10 cellular contexts compared by ENCODE assay signal in the genomic region with DNA sequence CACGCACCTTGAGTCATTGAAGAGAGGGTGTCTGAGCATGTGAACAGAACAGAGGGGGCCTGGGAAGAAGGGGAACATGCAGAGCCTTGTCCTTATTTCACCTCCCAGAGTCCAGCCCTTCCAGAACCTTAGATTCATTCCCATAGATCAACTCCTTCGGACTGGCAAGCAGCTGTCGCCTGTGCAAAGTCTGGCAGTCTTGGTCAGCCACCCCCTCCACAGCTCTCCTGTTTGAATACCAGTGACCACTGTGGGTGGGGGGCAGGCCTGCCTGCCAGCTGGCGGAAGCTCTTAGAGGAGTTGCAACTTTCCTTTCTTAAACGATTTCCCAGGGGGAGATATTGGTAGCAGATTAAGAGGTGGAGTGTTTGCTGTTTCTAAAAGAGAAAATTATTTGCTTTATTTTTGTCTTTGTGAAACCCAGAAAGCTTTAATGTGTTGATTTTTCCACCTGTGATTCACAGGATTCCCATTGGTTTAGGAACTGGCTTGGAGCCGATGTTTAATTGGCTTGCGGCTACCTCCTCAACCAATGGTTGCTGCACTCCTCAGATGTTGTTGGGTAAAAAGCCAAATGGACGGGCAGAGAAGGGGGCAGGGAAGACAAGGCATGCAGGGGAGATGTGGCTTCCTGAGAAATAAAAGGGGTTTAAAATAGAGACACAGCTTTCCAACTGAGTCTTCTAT.
DNase-seq lines count a peak whose midpoint lies in the region; ATAC-seq and TF ChIP-seq lines count a peak whose summit lies in the region.
"Had no signal": no experiment of that assay in that cellular context is flagged by ENCODE, and none has a peak within 500 bp of the region (broad histone marks: within the 10 kb centered on the region; RNA-seq: fewer than 3 reads in every experiment).

No MANE protein-coding gene starts in this region.

- H3K4me1 ChIP-seq in breast epithelium (no peaks in the 10 kb centered on the region), thoracic aorta (ENCODE audit: control insufficient read depth in 1 of 2, low read depth in 2 of 2) (no peaks in the 10 kb centered on the region)

- H3K27ac Mint-ChIP-seq in MCF 10A (ENCODE audit: low read depth, unreplicated experiment), result no peak overlapping the region
- no peak overlapping the region for H3K27ac Mint-ChIP-seq in T-helper 2 cell treated with Interferon-gamma antibody and Interleukin-4, amounts not matched to agents 5 μg/mL and 100 μg/mL, for 36 hours
- H3K27ac Mint-ChIP-seq in activated T-helper 2 cell treated with anti-CD3 and anti-CD28 coated beads, Interferon-gamma antibody, Interleukin-2, Interleukin-4, amounts not matched to agents 10 μg/mL and 5 μg/mL and 100 μg/mL, durations not matched to agents 14 hours and 24 hours and 36 hours, result no peak overlapping the region
- H3K27ac Mint-ChIP-seq: activated naive CD4-positive, alpha-beta T cell treated with anti-CD3 and anti-CD28 coated beads for 36 hours had no signal

- H3K4me3 Mint-ChIP-seq in MCF 10A (ENCODE audit: unreplicated experiment), result no peak overlapping the region
- H3K4me3 Mint-ChIP-seq in T-helper 2 cell treated with Interferon-gamma antibody and Interleukin-4, amounts not matched to agents 5 μg/mL and 100 μg/mL, for 36 hours, result no peak overlapping the region
- no peak overlapping the region for H3K4me3 Mint-ChIP-seq in activated T-helper 2 cell treated with anti-CD3 and anti-CD28 coated beads, Interferon-gamma antibody, Interleukin-2, Interleukin-4, amounts not matched to agents 10 μg/mL and 5 μg/mL and 100 μg/mL, durations not matched to agents 14 hours and 24 hours and 36 hours (ENCODE audit: low read depth)
- H3K4me3 Mint-ChIP-seq: activated naive CD4-positive, alpha-beta T cell treated with anti-CD3 and anti-CD28 coated beads for 36 hours had no signal

- DNase-seq in MCF 10A (ENCODE audit: unreplicated experiment) (peak; percentile 50), breast epithelium (ENCODE audit: low spot score in 2 of 2) (no peak), NCI-H774 (lab: John Stamatoyannopoulos, UW) (peak; percentile 28), fibroblast of the aortic adventitia (ENCODE audit: low read depth) (peak; percentile 36), thoracic aorta (ENCODE audit: low spot score) (no peak)
- DNase-seq in T-helper 2 cell treated with Interferon-gamma antibody and Interleukin-4, amounts not matched to agents 5 μg/mL and 100 μg/mL, for 36 hours (ENCODE audit: low spot score), result no peak
- no peak for DNase-seq in activated T-helper 2 cell treated with anti-CD3 and anti-CD28 coated beads, Interferon-gamma antibody, Interleukin-2, Interleukin-4, amounts not matched to agents 10 μg/mL and 5 μg/mL and 100 μg/mL, durations not matched to agents 14 hours and 24 hours and 36 hours (ENCODE audit: low spot score)
- DNase-seq: activated naive CD4-positive, alpha-beta T cell treated with anti-CD3 and anti-CD28 coated beads for 36 hours; kidney had no signal

- intact Hi-C loops in MCF 10A (cut with micrococcal nuclease) (no loop called here), breast epithelium (cut with DNase I; ENCODE audit: low total_unique reads) (no loop called here)
- intact Hi-C loops in activated T-helper 2 cell treated with anti-CD3 and anti-CD28 coated beads, Interferon-gamma antibody, Interleukin-2, Interleukin-4, amounts not matched to agents 10 μg/mL and 5 μg/mL and 100 μg/mL, durations not matched to agents 14 hours and 24 hours and 36 hours (cut with micrococcal nuclease), result no loop called here

- BruUV-seq in MCF 10A (replicated peaks; lab: Mats Ljungman, UMichigan), result no TSS peak

- peaks cover 47% of the 10 kb centered on the region for H3K27me3 Mint-ChIP-seq in MCF 10A (ENCODE audit: insufficient read depth, unreplicated experiment)
- peaks cover 9% of the 10 kb centered on the region for H3K27me3 Mint-ChIP-seq in T-helper 2 cell treated with Interferon-gamma antibody and Interleukin-4, amounts not matched to agents 5 μg/mL and 100 μg/mL, for 36 hours (ENCODE audit: low read depth)
- H3K27me3 Mint-ChIP-seq in activated T-helper 2 cell treated with anti-CD3 and anti-CD28 coated beads, Interferon-gamma antibody, Interleukin-2, Interleukin-4, amounts not matched to agents 10 μg/mL and 5 μg/mL and 100 μg/mL, durations not matched to agents 14 hours and 24 hours and 36 hours (ENCODE audit: low read depth), result peaks cover 14% of the 10 kb centered on the region

- H3K4me3 ChIP-seq in breast epithelium (no peak overlapping the region), fibroblast of the aortic adventitia (ENCODE audit: low read depth, low read length) (no peak overlapping the region), thoracic aorta (peak overlapping the region; percentile 21)

- ATAC-seq in thoracic aorta (ENCODE audit: insufficient number of reproducible peaks, low FRiP score, low read depth), result peak; percentile 65
- ATAC-seq in GM19455 (IDR thresholded peaks at IDR 0.05; ENCODE audit: unreplicated experiment), result no peak

- H3K27ac ChIP-seq in breast epithelium (no peak overlapping the region), thoracic aorta (no peak overlapping the region)

- no peak for TF ChIP-seq POLR2A in breast epithelium (IDR thresholded peaks at IDR 0.05)

- H3K27me3 ChIP-seq in breast epithelium, result peaks cover 0 to 61% of the 10 kb centered on the region in 2 donors
- H3K27me3 ChIP-seq in thoracic aorta (replicated peaks; ENCODE audit: insufficient read depth), result no peaks in the 10 kb centered on the region

- H3K9me3 Mint-ChIP-seq in MCF 10A (ENCODE audit: unreplicated experiment), result no peaks in the 10 kb centered on the region
- H3K9me3 Mint-ChIP-seq in T-helper 2 cell treated with Interferon-gamma antibody and Interleukin-4, amounts not matched to agents 5 μg/mL and 100 μg/mL, for 36 hours, result no peaks in the 10 kb centered on the region
- no peaks in the 10 kb centered on the region for H3K9me3 Mint-ChIP-seq in activated T-helper 2 cell treated with anti-CD3 and anti-CD28 coated beads, Interferon-gamma antibody, Interleukin-2, Interleukin-4, amounts not matched to agents 10 μg/mL and 5 μg/mL and 100 μg/mL, durations not matched to agents 14 hours and 24 hours and 36 hours
- H3K9me3 Mint-ChIP-seq: activated naive CD4-positive, alpha-beta T cell treated with anti-CD3 and anti-CD28 coated beads for 36 hours had no signal

- H3K36me3 Mint-ChIP-seq in MCF 10A (ENCODE audit: insufficient read depth, unreplicated experiment), result no peaks in the 10 kb centered on the region
- no peaks in the 10 kb centered on the region for H3K36me3 Mint-ChIP-seq in T-helper 2 cell treated with Interferon-gamma antibody and Interleukin-4, amounts not matched to agents 5 μg/mL and 100 μg/mL, for 36 hours (ENCODE audit: low read depth)
- no peaks in the 10 kb centered on the region for H3K36me3 Mint-ChIP-seq in activated T-helper 2 cell treated with anti-CD3 and anti-CD28 coated beads, Interferon-gamma antibody, Interleukin-2, Interleukin-4, amounts not matched to agents 10 μg/mL and 5 μg/mL and 100 μg/mL, durations not matched to agents 14 hours and 24 hours and 36 hours (ENCODE audit: low read depth)

- peaks cover 5% of the 10 kb centered on the region for H3K4me1 Mint-ChIP-seq in MCF 10A (ENCODE audit: insufficient read depth, unreplicated experiment)
- H3K4me1 Mint-ChIP-seq in T-helper 2 cell treated with Interferon-gamma antibody and Interleukin-4, amounts not matched to agents 5 μg/mL and 100 μg/mL, for 36 hours (ENCODE audit: low read depth), result no peaks in the 10 kb centered on the region
- H3K4me1 Mint-ChIP-seq in activated T-helper 2 cell treated with anti-CD3 and anti-CD28 coated beads, Interferon-gamma antibody, Interleukin-2, Interleukin-4, amounts not matched to agents 10 μg/mL and 5 μg/mL and 100 μg/mL, durations not matched to agents 14 hours and 24 hours and 36 hours (ENCODE audit: low read depth), result peaks cover 4% of the 10 kb centered on the region

- H3K36me3 ChIP-seq in breast epithelium, result no peaks in the 10 kb centered on the region
- no peaks in the 10 kb centered on the region for H3K36me3 ChIP-seq in thoracic aorta

- TF ChIP-seq CTCF in MCF 10A (IDR thresholded peaks at IDR 0.05; ENCODE audit: unreplicated experiment), result no peak
- TF ChIP-seq CTCF in breast epithelium (IDR thresholded peaks at IDR 0.05), result no peak
- TF ChIP-seq CTCF in fibroblast of the aortic adventitia (IDR thresholded peaks at IDR 0.05; ENCODE audit: insufficient read depth, low read length), result no peak
- no peak for TF ChIP-seq CTCF in thoracic aorta (IDR thresholded peaks at IDR 0.05)

- POLR2A ChIA-PET in MCF 10A (lab: Yijun Ruan, JAX), result interaction anchor here (0.7 kb wide), 2 partner anchors 75 to 289 kb away, joined by 3 read pairs; no protein-coding TSS in a partner anchor

- H3K9me3 ChIP-seq in breast epithelium (no peaks in the 10 kb centered on the region), thoracic aorta (no peaks in the 10 kb centered on the region)

- CTCF ChIA-PET in MCF 10A (lab: Yijun Ruan, JAX), result no interaction called here

Comparison
In these comparisons a context has a peak if more than half of its experiments do, and no peak if none do; other contexts are left out.
1. DNase-seq: peak in MCF 10A (single experiment), NCI-H774 (single experiment) and fibroblast of the aortic adventitia (single experiment); none in breast epithelium (0 of 2), thoracic aorta (single experiment), T-helper 2 cell treated with Interferon-gamma antibody and Interleukin-4, amounts not matched to agents 5 μg/mL and 100 μg/mL, for 36 hours (single experiment) and activated T-helper 2 cell treated with anti-CD3 and anti-CD28 coated beads, Interferon-gamma antibody, Interleukin-2, Interleukin-4, amounts not matched to agents 10 μg/mL and 5 μg/mL and 100 μg/mL, durations not matched to agents 14 hours and 24 hours and 36 hours (single experiment).